In the genomic region with DNA sequence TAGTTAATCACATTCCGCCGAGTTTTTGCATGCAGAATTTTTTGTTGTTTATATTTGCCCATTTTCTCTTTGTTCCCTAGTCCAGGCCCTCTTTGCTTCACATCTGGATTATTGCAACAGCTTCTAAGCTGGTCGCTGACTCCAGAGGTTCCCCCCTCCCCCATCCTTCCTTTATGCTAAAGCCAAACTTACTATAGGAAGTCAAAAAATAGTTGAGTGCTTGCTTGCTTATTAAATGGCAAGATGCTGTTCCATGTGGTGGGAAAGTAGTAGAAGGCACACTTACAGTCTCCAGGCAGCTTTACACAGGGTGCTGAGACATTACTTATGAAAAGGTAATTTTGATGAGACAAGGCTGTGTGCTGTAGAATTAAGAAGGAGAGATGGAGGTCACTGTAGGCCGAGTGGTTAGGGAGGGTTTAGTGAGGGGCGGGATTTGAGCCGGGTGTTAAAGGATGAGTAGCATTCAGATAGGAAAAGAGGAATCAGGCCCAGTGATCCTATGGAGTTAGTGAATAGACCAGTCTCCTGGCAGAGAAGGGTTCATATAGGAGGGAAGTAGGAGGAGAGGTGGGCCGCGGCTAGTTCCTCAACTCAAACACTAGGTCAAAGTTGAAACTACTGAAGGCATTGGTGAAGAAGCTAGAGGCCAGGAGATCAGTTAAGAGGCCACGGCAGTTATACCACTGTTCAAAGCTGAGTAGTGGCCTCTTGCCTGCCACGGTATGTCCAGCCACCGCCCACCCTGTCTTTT, we compare ENCODE assay signal across 8 cellular contexts. TPM values are rescaled to one million over a fixed set of nuclear protein-coding genes. Genes with fewer than 3 reads are reported as not detected.
DNase-seq lines count a peak whose midpoint lies in the region; ATAC-seq and TF ChIP-seq lines count a peak whose summit lies in the region.

No MANE protein-coding gene starts in this region.

- H3K4me3 ChIP-seq in BE2C (ENCODE audit: low read depth, low read length) (peak overlapping the region; percentile 82), LNCaP clone FGC (ENCODE audit: low read depth, low read length) (peak overlapping the region; percentile 83), lower lobe of right lung (peak overlapping the region; percentile 87)

- H3K9me3 Mint-ChIP-seq in brain, result no peaks in the 10 kb centered on the region

- H3K36me3 ChIP-seq in BE2C (peaks cover 3% of the 10 kb centered on the region), lower lobe of right lung (peaks cover 35% of the 10 kb centered on the region)

- intact Hi-C loops in lower lobe of right lung (cut with DNase I), result no loop called here

- peak; percentile 6 to 16 for ATAC-seq in lower lobe of right lung

- peak overlapping the region; percentile 86 for H3K27ac ChIP-seq in lower lobe of right lung

- TF ChIP-seq CTCF in BE2C (IDR thresholded peaks at IDR 0.05; ENCODE audit: low read depth, low read length) (no peak), LNCaP clone FGC (IDR thresholded peaks at IDR 0.05; ENCODE audit: control insufficient read depth, extremely low read depth, insufficient read depth) (no peak), brain (conservative IDR thresholded peaks at IDR 0.05) (no peak), lower lobe of right lung (IDR thresholded peaks at IDR 0.05) (no peak)

- H3K4me1 ChIP-seq in BE2C (no peaks in the 10 kb centered on the region), lower lobe of right lung (peaks cover 35% of the 10 kb centered on the region)

- H3K4me1 Mint-ChIP-seq in brain, result peaks cover 57% of the 10 kb centered on the region

- peaks cover 21% of the 10 kb centered on the region for H3K36me3 Mint-ChIP-seq in brain

- DNase-seq in BE2C (no peak), LNCaP clone FGC (ENCODE audit: low read depth) (no peak), lower lobe of right lung (peak; percentile 68), SW480 (ENCODE audit: low spot score) (no peak), C1 segment of cervical spinal cord (lab: John Stamatoyannopoulos, UW) (no peak)
- no peak for DNase-seq in stimulated activated CD4-positive, alpha-beta T cell treated with anti-CD3 and anti-CD28 coated beads, Interleukin-12 subunit alpha, Interleukin-12 subunit beta, amount 100 ng/mL, for 4 hours
- no peak for DNase-seq in activated CD4-positive, CD25-positive, alpha-beta regulatory T cell treated with anti-CD3 and anti-CD28 coated beads, Interleukin-2, amount 50 U/mL, for 72 hours

- peak overlapping the region; percentile 74 to 95 (median 86) for H3K27ac Mint-ChIP-seq in brain

- peak overlapping the region; percentile 89 to 95 (median 89) for H3K4me3 Mint-ChIP-seq in brain

- H3K27me3 Mint-ChIP-seq in brain, result peaks cover 19% of the 10 kb centered on the region

- H3K27me3 ChIP-seq in BE2C (no peaks in the 10 kb centered on the region; the same call in 1 of the 2 replicates), lower lobe of right lung (ENCODE audit: low read depth) (no peaks in the 10 kb centered on the region)

- H3K9me3 ChIP-seq in BE2C (no peaks in the 10 kb centered on the region), lower lobe of right lung (no peaks in the 10 kb centered on the region)

RNA-seq across cellular contexts. Expression of gene ZBTB34, which starts 1.4 kb away (rescaled TPM):
- 4.4 TPM for polyA plus RNA-seq in BE2C (2012; ENCODE audit: insufficient read depth, insufficient read length, low read depth)
- 2.6 TPM for polyA plus RNA-seq in brain (ENCODE audit: insufficient read depth, low read depth, low replicate concordance)
- total RNA-seq in lower lobe of right lung, result 15.4 TPM

RNA-seq across cellular contexts. Expression of gene RALGPS1, which starts 52.7 kb away (rescaled TPM):
- polyA plus RNA-seq in BE2C (2012; ENCODE audit: insufficient read depth, insufficient read length, low read depth), result 9.3 TPM
- polyA plus RNA-seq in brain (ENCODE audit: insufficient read depth, low read depth, low replicate concordance), result 25.3 TPM
- 17.6 TPM for total RNA-seq in lower lobe of right lung

RNA-seq across cellular contexts. Expression of gene ZBTB43, which starts 57.0 kb away (rescaled TPM):
- polyA plus RNA-seq in BE2C (2012; ENCODE audit: insufficient read depth, insufficient read length, low read depth), result 9.8 TPM
- polyA plus RNA-seq in brain (ENCODE audit: insufficient read depth, low read depth, low replicate concordance), result 6.8 TPM
- total RNA-seq in lower lobe of right lung, result 30.2 TPM
